14 cellular contexts compared by ENCODE assay signal in genomic region chr5:143714629-143715028, GRCh38.
DNase-seq lines count a peak whose midpoint lies in the region; ATAC-seq and TF ChIP-seq lines count a peak whose summit lies in the region.
"Had no signal": no experiment of that assay in that cellular context is flagged by ENCODE, and none has a peak within 500 bp of the region (broad histone marks: within the 10 kb centered on the region; RNA-seq: fewer than 3 reads in every experiment).

No MANE protein-coding gene starts in this region.

- H3K36me3 ChIP-seq in HAP-1 (replicated peaks): no peaks in the 10 kb centered on the region
- H3K36me3 ChIP-seq: BLaER1 treated with 17β-estradiol and CSF1 and Interleukin-3, amounts not matched to agents 10 nM and 100 nM had no signal

- no peak for TF ChIP-seq CTCF in epithelial cell of esophagus (IDR thresholded peaks at IDR 0.05; ENCODE audit: insufficient read depth, low read depth, low read length, missing control alignments)

- H3K4me1 ChIP-seq in HAP-1: no peaks in the 10 kb centered on the region

- H3K9me3 ChIP-seq in HAP-1: no peaks in the 10 kb centered on the region
- H3K9me3 ChIP-seq: BLaER1 treated with 17β-estradiol and CSF1 and Interleukin-3, amounts not matched to agents 10 nM and 100 nM had no signal

- in situ Hi-C loops in HAP-1 (cut with MboI; ENCODE audit: low sequenced_read_pairs): no loop called here

- H3K4me3 ChIP-seq in epithelial cell of esophagus (ENCODE audit: low read length) (no peak overlapping the region), HAP-1 (no peak overlapping the region)
- H3K4me3 ChIP-seq: BLaER1 treated with 17β-estradiol and CSF1 and Interleukin-3, amounts not matched to agents 10 nM and 100 nM had no signal

- H3K27me3 ChIP-seq in HAP-1 (ENCODE audit: low read depth): no peaks in the 10 kb centered on the region
- H3K27me3 ChIP-seq: BLaER1 treated with 17β-estradiol and CSF1 and Interleukin-3, amounts not matched to agents 10 nM and 100 nM had no signal

- peak; percentile 76 for ATAC-seq in GM21367 (IDR thresholded peaks at IDR 0.05; ENCODE audit: unreplicated experiment)
- peak; percentile 69 for ATAC-seq in HG03432 (IDR thresholded peaks at IDR 0.05; ENCODE audit: unreplicated experiment)
- ATAC-seq: left cardiac atrium had no signal

- DNase-seq in ELR (ENCODE audit: low read depth): peak; percentile 49
- peak; percentile 60 for DNase-seq in epithelial cell of esophagus (ENCODE audit: low read depth)
- no peak for DNase-seq in activated effector memory CD4-positive, alpha-beta T cell treated with Interleukin-2 at 50 U/mL for 16 hours
- no peak for DNase-seq in cerebellar cortex (ENCODE audit: low spot score)
- no peak for DNase-seq in HAP-1 (ENCODE audit: low spot score in 2 of 2)
- DNase-seq in HK-2 (ENCODE audit: unreplicated experiment): no peak
- DNase-seq: activated CD4-positive, alpha-beta T cell treated with anti-CD3 and anti-CD28 coated beads, Interleukin-2, amount 50 U/mL, for 1 hour; erythroblast; left cardiac atrium; NCI-H1105; retina had no signal

Comparison
In these comparisons a context has a peak if more than half of its experiments do, and no peak if none do; other contexts are left out.
1. DNase-seq: peak in ELR (single experiment) and epithelial cell of esophagus (single experiment); none in activated effector memory CD4-positive, alpha-beta T cell treated with Interleukin-2 at 50 U/mL for 16 hours (single experiment), cerebellar cortex (single experiment), HAP-1 (0 of 2) and HK-2 (single experiment).